ENCODE assay signal across 18 cellular contexts in the genomic region with DNA sequence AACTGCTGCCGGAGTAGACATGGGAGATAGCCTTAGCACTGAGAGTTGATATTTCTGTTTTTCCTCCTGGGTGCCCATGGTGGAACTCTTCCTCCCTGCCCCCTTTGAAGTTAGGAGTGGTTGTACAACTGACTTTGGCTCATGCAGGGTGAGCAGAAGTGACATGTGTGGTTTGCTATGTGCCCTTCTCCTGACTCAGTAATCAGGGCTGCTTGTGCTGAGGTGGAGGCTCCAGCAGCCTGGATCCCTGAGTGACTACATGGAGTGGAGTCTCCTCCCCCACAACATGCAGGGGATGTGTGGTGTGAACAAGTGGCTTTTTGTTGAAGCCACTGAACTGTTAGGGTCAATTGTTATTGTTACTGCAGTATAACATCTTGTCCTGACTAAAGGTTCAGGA.
DNase-seq lines count a peak whose midpoint lies in the region; ATAC-seq, FAIRE-seq and TF ChIP-seq lines count a peak whose summit lies in the region.
"Had no signal": no experiment of that assay in that cellular context is flagged by ENCODE, and none has a peak within 500 bp of the region (broad histone marks: within the 10 kb centered on the region; RNA-seq: fewer than 3 reads in every experiment).

No MANE protein-coding gene starts in this region.

- ATAC-seq in IMR-90 (ENCODE audit: low read depth) (no peak), HG02763 (IDR thresholded peaks at IDR 0.05; ENCODE audit: unreplicated experiment) (no peak), GM21447 (IDR thresholded peaks at IDR 0.05; ENCODE audit: unreplicated experiment) (no peak)

- H2AFZ ChIP-seq in IMR-90 (replicated peaks; ENCODE audit: low read length, poor library complexity): no peak overlapping the region

- H4K5ac ChIP-seq in IMR-90 (ENCODE audit: low read depth, low read length): no peak overlapping the region

- no peak overlapping the region for H3K23ac ChIP-seq in IMR-90 (ENCODE audit: low read depth, low read length)

- TF ChIP-seq RAD21 in IMR-90 (IDR thresholded peaks at IDR 0.05; ENCODE audit: low read length): no peak

- no peak overlapping the region for H3K14ac ChIP-seq in IMR-90 (replicated peaks; ENCODE audit: low read depth, low read length)

- BruUV-seq in IMR-90 (replicated peaks; lab: Mats Ljungman, UMichigan): no TSS peak

- no peak overlapping the region for H3K56ac ChIP-seq in IMR-90 (ENCODE audit: extremely low read depth, insufficient read depth, low read length)

- no peak overlapping the region for H2BK20ac ChIP-seq in IMR-90 (ENCODE audit: low read depth, low read length)

- no peaks in the 10 kb centered on the region for H3K36me3 ChIP-seq in IMR-90 (ENCODE audit: control insufficient read depth, insufficient read depth, low read length)

- FAIRE-seq in urothelium cell line (lab: Jason Lieb, UNC) (no peak), GM12892 (lab: Jason Lieb, UNC) (no peak)
- FAIRE-seq: G401.6, H54 had no signal

- peaks cover 18% of the 10 kb centered on the region for H3K27me3 ChIP-seq in IMR-90 (ENCODE audit: control insufficient read depth, insufficient read depth, low read length)

- CTCF ChIA-PET in IMR-90 (lab: Yijun Ruan, JAX): no interaction called here

- H2AK5ac ChIP-seq in IMR-90 (ENCODE audit: low read depth, low read length): no peak overlapping the region

- H3K4ac ChIP-seq in IMR-90 (ENCODE audit: low read depth, low read length): no peak overlapping the region

- no peak for TF ChIP-seq CTCF in IMR-90 (conservative IDR thresholded peaks at IDR 0.05; ENCODE audit: low read depth, low read length)

- intact Hi-C loops in IMR-90 (cut with micrococcal nuclease): no loop called here

- H4K20me1 ChIP-seq in IMR-90 (ENCODE audit: insufficient read depth, low read length): no peaks in the 10 kb centered on the region

- H2BK15ac ChIP-seq in IMR-90 (ENCODE audit: low read depth, low read length): no peak overlapping the region

- no peaks in the 10 kb centered on the region for H3K79me1 ChIP-seq in IMR-90 (ENCODE audit: low read depth in 1 of 2, low read length in 2 of 2)

- POLR2A ChIA-PET in IMR-90 (lab: Charles Lee; ENCODE audit: unreplicated experiment): no interaction called here

- no peak overlapping the region for H2BK5ac ChIP-seq in IMR-90 (ENCODE audit: low read depth, low read length, poor library complexity, severe bottlenecking)

- H3K4me3 ChIP-seq in IMR-90 (ENCODE audit: insufficient read depth, low read depth, low read length): no peak overlapping the region

- H3K4me1 ChIP-seq in IMR-90 (ENCODE audit: control insufficient read depth, insufficient read depth, low read length): no peaks in the 10 kb centered on the region
- H3K4me1 ChIP-seq: Caco-2 had no signal

- no CpG with 5 or more reads among the region's 1 CpG for WGBS in IMR-90 (ENCODE audit: extremely low coverage in 2 of 2, insufficient read length in 1 of 2), 2 experiments

- dilution Hi-C loops in IMR-90 (cut with HindIII; ENCODE audit: low sequenced_read_pairs, unreplicated experiment): no loop called here

- in situ Hi-C loops in IMR-90 (cut with MboI; ENCODE audit: low sequenced_read_pairs): no loop called here

- H2AK9ac ChIP-seq in IMR-90 (replicated peaks; ENCODE audit: low read depth, low read length, poor library complexity): no peak overlapping the region

- no peak overlapping the region for H4K8ac ChIP-seq in IMR-90 (ENCODE audit: low read depth in 2 of 2, low read length in 2 of 2)

- no peak overlapping the region for H3K27ac ChIP-seq in IMR-90 (ENCODE audit: insufficient read depth, low read length)

- H3K4me2 ChIP-seq in IMR-90 (ENCODE audit: low read depth, low read length): no peak overlapping the region

- DNase-seq in EL: peak; percentile 15
- DNase-seq in IMR-90: peak; percentile 6
- peak; percentile 3 for DNase-seq in amniotic epithelial cell (ENCODE audit: low read depth)
- DNase-seq in kidney glomerular epithelial cell (lab: John Stamatoyannopoulos, UW): peak; percentile 41
- DNase-seq in urothelium cell line (ENCODE audit: low spot score): no peak
- no peak for DNase-seq in GM12892 (ENCODE audit: insufficient read length)
- DNase-seq: CD4-positive, alpha-beta memory T cell; DMS 273 treated with DMSO at 0.1 percent for 48 hours; NCI-H1694 treated with DMSO at 0.1 percent for 48 hours; NCI-H2081 treated with DMSO at 0.1 percent for 48 hours; NCI-H446 treated with DMSO at 0.1 percent for 48 hours; NCI-H526 treated with DMSO at 0.1 percent for 48 hours; OCI-M1 had no signal

- no peak overlapping the region for H4K91ac ChIP-seq in IMR-90 (ENCODE audit: insufficient read depth, low read depth, low read length)

- H3K9ac ChIP-seq in IMR-90 (ENCODE audit: low read depth, low read length): no peak overlapping the region

- no peak overlapping the region for H2BK120ac ChIP-seq in IMR-90 (ENCODE audit: low read depth, low read length)

- no peak overlapping the region for H3K18ac ChIP-seq in IMR-90 (ENCODE audit: low read depth, low read length)

- peaks cover 2% of the 10 kb centered on the region for H3K9me3 ChIP-seq in IMR-90 (ENCODE audit: control insufficient read depth, insufficient read depth, low read length)
- H3K9me3 ChIP-seq: Caco-2 had no signal

- TF ChIP-seq POLR2A in IMR-90 (IDR thresholded peaks at IDR 0.05; ENCODE audit: low read depth, low read length): no peak
- no peak for TF ChIP-seq POLR2A in GM12892 (IDR thresholded peaks at IDR 0.05; ENCODE audit: low read depth, low read length)

- H3K9me1 ChIP-seq in IMR-90 (ENCODE audit: insufficient read depth, low read length): no peaks in the 10 kb centered on the region

TF ChIP-seq in IMR-90, 13 proteins besides CTCF, POLR2A, EP300 and RAD21:
- TF ChIP-seq CEBPB (IDR thresholded peaks at IDR 0.05; ENCODE audit: low read depth, low read length) (no peak), BHLHE40 (IDR thresholded peaks at IDR 0.05; ENCODE audit: low read depth, low read length) (no peak), MAZ (IDR thresholded peaks at IDR 0.05; ENCODE audit: borderline replicate concordance, low read depth, low read length) (no peak), CHD1 (IDR thresholded peaks at IDR 0.05; ENCODE audit: low read depth, low read length) (no peak), RFX5 (IDR thresholded peaks at IDR 0.05; ENCODE audit: low read depth, low read length) (no peak), NFE2L2 (IDR thresholded peaks at IDR 0.05; ENCODE audit: low read depth, low read length) (no peak), FOS (IDR thresholded peaks at IDR 0.05; ENCODE audit: low read depth, low read length) (no peak), MXI1 (IDR thresholded peaks at IDR 0.05; ENCODE audit: borderline replicate concordance, low read depth, low read length) (no peak), RCOR1 (IDR thresholded peaks at IDR 0.05; ENCODE audit: insufficient replicate concordance, low read length) (no peak), MAFK (IDR thresholded peaks at IDR 0.05; ENCODE audit: low read depth, low read length) (no peak), SMC3 (IDR thresholded peaks at IDR 0.05; ENCODE audit: low read depth, low read length) (no peak)
- TF ChIP-seq, protein P1, sequence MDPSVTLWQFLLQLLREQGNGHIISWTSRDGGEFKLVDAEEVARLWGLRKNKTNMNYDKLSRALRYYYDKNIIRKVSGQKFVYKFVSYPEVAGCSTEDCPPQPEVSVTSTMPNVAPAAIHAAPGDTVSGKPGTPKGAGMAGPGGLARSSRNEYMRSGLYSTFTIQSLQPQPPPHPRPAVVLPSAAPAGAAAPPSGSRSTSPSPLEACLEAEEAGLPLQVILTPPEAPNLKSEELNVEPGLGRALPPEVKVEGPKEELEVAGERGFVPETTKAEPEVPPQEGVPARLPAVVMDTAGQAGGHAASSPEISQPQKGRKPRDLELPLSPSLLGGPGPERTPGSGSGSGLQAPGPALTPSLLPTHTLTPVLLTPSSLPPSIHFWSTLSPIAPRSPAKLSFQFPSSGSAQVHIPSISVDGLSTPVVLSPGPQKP (IDR thresholded peaks at IDR 0.05; ENCODE audit: borderline replicate concordance, low read depth, low read length): no peak
- TF ChIP-seq, protein P2, sequence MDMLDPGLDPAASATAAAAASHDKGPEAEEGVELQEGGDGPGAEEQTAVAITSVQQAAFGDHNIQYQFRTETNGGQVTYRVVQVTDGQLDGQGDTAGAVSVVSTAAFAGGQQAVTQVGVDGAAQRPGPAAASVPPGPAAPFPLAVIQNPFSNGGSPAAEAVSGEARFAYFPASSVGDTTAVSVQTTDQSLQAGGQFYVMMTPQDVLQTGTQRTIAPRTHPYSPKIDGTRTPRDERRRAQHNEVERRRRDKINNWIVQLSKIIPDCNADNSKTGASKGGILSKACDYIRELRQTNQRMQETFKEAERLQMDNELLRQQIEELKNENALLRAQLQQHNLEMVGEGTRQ (IDR thresholded peaks at IDR 0.05; ENCODE audit: low read depth, low read length): no peak

Comparison
In these comparisons a context has a peak if more than half of its experiments do, and no peak if none do; other contexts are left out.
1. DNase-seq: peak in EL (single experiment), IMR-90 (single experiment), amniotic epithelial cell (single experiment) and kidney glomerular epithelial cell (single experiment); none in urothelium cell line (single experiment) and GM12892 (single experiment).